ENCODE assay signal across 11 cellular contexts in the genomic region with DNA sequence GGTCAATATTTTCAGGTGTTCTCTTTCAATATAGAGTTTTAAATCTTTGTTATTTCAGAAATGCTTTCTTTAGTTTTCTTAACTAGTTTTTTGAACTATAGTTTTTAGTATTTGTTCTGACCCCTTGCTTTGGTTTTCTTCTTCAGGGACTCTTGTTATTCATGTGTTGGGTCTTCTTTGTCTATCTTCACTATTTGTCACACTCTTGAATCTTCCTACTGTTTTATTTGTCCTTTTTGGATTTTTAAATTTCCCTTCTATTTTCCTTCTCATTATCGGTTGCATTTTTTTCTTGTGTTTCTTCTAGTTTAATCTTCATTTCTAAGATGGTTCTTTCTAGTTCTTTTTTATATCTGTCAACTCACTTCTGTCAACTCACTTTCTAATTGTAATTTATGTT. TPM values are rescaled to one million over a fixed set of nuclear protein-coding genes. Genes with fewer than 3 reads are reported as not detected.
"Had no signal": no experiment of that assay in that cellular context is flagged by ENCODE, and none has a peak within 500 bp of the region (broad histone marks: within the 10 kb centered on the region; RNA-seq: fewer than 3 reads in every experiment).

No MANE protein-coding gene starts in this region.

- DNase-seq: GM23248, GOT3, H7, H9, HCEC 1CT, HFFc6 had no signal

- H3K4me2 ChIP-seq: GM23338 had no signal

- H3K4me3 ChIP-seq: GM23248, GM23338, HAP-1 had no signal

- H3K4me1 ChIP-seq: HAP-1 had no signal

- ATAC-seq: GM23338 had no signal

- H2AFZ ChIP-seq: GM23248, GM23338 had no signal

- H3K9me3 ChIP-seq: HAP-1 had no signal

- H3K9ac ChIP-seq: GM23248 had no signal

- H3K36me3 ChIP-seq: HAP-1 had no signal

- H3K27ac ChIP-seq: GM23248 had no signal

- FAIRE-seq: H1, H54 had no signal

RNA-seq across cellular contexts. Expression of a gene that starts 42.2 kb away (rescaled TPM):
- total RNA-seq: GM23248, GM23338, H1, H4, H7, H9, HFFc6 had no signal
- polyA plus RNA-seq: GM23248, GM23338 had no signal
